16 cellular contexts compared by ENCODE assay signal in the genomic region with DNA sequence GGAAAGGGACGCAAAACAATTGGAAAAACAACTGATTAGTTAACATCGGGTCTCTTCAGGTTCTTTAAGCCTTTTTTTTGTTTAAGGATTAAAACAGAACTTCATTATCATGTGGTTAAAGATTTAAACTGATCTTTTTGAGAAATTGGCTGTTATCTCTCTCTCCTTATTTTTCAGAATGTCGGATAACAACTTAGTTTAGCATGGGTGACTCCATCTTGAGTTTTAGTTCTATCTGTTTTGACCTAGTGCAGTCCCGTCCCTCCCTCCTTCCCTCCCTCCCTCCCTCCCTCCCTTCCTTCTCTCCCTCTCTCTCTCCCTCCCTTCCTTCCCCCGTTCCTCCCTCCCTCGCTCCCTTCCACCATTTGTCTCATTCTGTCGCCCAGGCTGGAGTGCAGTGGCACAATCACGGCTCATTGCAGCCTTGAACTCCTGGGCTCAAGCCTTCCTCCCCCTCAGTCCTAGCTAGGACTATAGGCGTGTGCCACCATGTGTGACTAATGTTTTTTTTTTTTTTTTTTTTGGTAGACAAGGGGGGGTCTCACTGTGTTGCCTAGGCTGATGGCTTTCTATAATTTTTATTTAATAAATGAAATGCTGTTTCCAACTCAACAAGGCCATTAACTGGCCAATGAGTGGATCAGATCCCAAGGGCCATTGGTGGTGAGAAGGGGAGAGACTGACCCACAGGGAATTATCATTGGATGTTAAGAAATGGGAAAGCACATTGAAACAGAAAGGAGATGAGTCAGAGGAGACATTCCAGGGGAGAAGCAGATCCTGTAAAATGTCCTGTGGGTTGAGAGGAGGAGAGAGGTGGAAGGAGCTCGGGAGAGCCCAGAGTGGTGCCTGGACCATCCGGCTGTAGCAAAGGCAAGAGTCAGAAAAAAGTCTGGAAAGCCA. TPM values are rescaled to one million over a fixed set of nuclear protein-coding genes. Genes with fewer than 3 reads are reported as not detected.
A peak's percentile ranks its signal among the peaks of the same experiment; 100 is the strongest.
DNase-seq lines count a peak whose midpoint lies in the region; ATAC-seq and TF ChIP-seq lines count a peak whose summit lies in the region.
"Had no signal": no experiment of that assay in that cellular context is flagged by ENCODE, and none has a peak within 500 bp of the region (broad histone marks: within the 10 kb centered on the region; RNA-seq: fewer than 3 reads in every experiment).

No MANE protein-coding gene starts in this region.

- no peak overlapping the region for H3T11ph ChIP-seq in H9 (ENCODE audit: low read length)

- H4K8ac ChIP-seq in H9 (replicated peaks; ENCODE audit: insufficient read length, low read depth, low read length), result no peak overlapping the region

- no peak for ATAC-seq in CD4-positive, alpha-beta T cell (ENCODE audit: poor library complexity)
- ATAC-seq in HG02763 (IDR thresholded peaks at IDR 0.05; ENCODE audit: unreplicated experiment) (no peak), GM21825 (IDR thresholded peaks at IDR 0.05; ENCODE audit: unreplicated experiment) (no peak)
- ATAC-seq: heart right ventricle; left lung; naive thymus-derived CD8-positive, alpha-beta T cell had no signal

- no peak overlapping the region for H4K5ac ChIP-seq in H9 (ENCODE audit: insufficient read length, low read depth, low read length)

- H3K4me1 ChIP-seq in H9 (ENCODE audit: insufficient read depth, low read length), result no peaks in the 10 kb centered on the region
- H3K4me1 ChIP-seq in endodermal cell (ENCODE audit: control insufficient read depth, insufficient read depth, low read length), result no peaks in the 10 kb centered on the region
- H3K4me1 ChIP-seq: testis had no signal

- TF ChIP-seq CTCF in CD4-positive, alpha-beta T cell (IDR thresholded peaks at IDR 0.05), result no peak
- TF ChIP-seq CTCF in H9 (conservative IDR thresholded peaks at IDR 0.05) (no peak), endodermal cell (conservative IDR thresholded peaks at IDR 0.05) (no peak)

- no peaks in the 10 kb centered on the region for H3K79me1 ChIP-seq in H9 (ENCODE audit: insufficient read depth, low read depth, low read length, poor library complexity, severe bottlenecking)

- no peak overlapping the region for H3K18ac ChIP-seq in H9 (ENCODE audit: insufficient read length, low read depth, low read length)

- no peak overlapping the region for H3K56ac ChIP-seq in H9 (ENCODE audit: insufficient read length, low read depth, low read length)

- H2BK12ac ChIP-seq in H9 (ENCODE audit: insufficient read length, low read depth, low read length), result no peak overlapping the region

- H3K27ac ChIP-seq in CD4-positive, alpha-beta T cell (ENCODE audit: low read depth, low read length), result no peak overlapping the region
- no peak overlapping the region for H3K27ac ChIP-seq in H9 (ENCODE audit: insufficient read length, low read depth, low read length)
- no peak overlapping the region for H3K27ac ChIP-seq in endodermal cell (ENCODE audit: low read depth, low read length)
- H3K27ac ChIP-seq: heart right ventricle, left lung, testis had no signal

- H3K4ac ChIP-seq in H9 (ENCODE audit: low read depth, low read length), result no peak overlapping the region

- H3K36me3 ChIP-seq in endodermal cell (ENCODE audit: control insufficient read depth, insufficient read depth, low read length), result no peaks in the 10 kb centered on the region
- H3K36me3 ChIP-seq: heart right ventricle, left lung had no signal

- no peaks in the 10 kb centered on the region for H3K9me3 Mint-ChIP-seq in CD4-positive, alpha-beta T cell
- H3K9me3 Mint-ChIP-seq in H9 (peaks cover 0 to 3% of the 10 kb centered on the region in 2 experiments; a peak in 1 of 5 replicates), endodermal cell (no peaks in the 10 kb centered on the region)
- H3K9me3 Mint-ChIP-seq: naive thymus-derived CD8-positive, alpha-beta T cell had no signal

- POLR2A ChIA-PET in CD4-positive, alpha-beta T cell (lab: Charles Lee), result interaction anchor here (0.6 kb wide), 1 partner anchor 192 kb away, joined by 3 read pairs; no protein-coding TSS in a partner anchor

- CTCF ChIA-PET in CD4-positive, alpha-beta T cell (lab: Charles Lee), result no interaction called here

- H2AK5ac ChIP-seq in H9 (ENCODE audit: insufficient read length, low read length), result no peak overlapping the region

- H3K79me2 ChIP-seq in H9 (ENCODE audit: insufficient read depth, low read length), result no peaks in the 10 kb centered on the region

- no peak overlapping the region for H2BK5ac ChIP-seq in H9 (ENCODE audit: insufficient read length, low read length)

- H3K4me2 ChIP-seq in H9 (ENCODE audit: insufficient read depth, insufficient read length, low read length), result no peak overlapping the region

- H2BK120ac ChIP-seq in H9 (ENCODE audit: low read depth, low read length, poor library complexity, severe bottlenecking), result no peak overlapping the region

- H4K91ac ChIP-seq in H9 (ENCODE audit: insufficient read length, low read depth, low read length), result no peak overlapping the region

- H3K36me3 Mint-ChIP-seq in CD4-positive, alpha-beta T cell (ENCODE audit: low read depth), result peaks cover 9% of the 10 kb centered on the region
- no peaks in the 10 kb centered on the region for H3K36me3 Mint-ChIP-seq in H9 (ENCODE audit: insufficient read depth in 1 of 3, low read depth in 3 of 3)
- H3K36me3 Mint-ChIP-seq in endodermal cell (ENCODE audit: low read depth), result no peaks in the 10 kb centered on the region

- no peak overlapping the region for H2BK20ac ChIP-seq in H9 (ENCODE audit: low read depth, low read length, poor library complexity, severe bottlenecking)

- H3K4me3 Mint-ChIP-seq in CD4-positive, alpha-beta T cell, result no peak overlapping the region
- H3K4me3 Mint-ChIP-seq in H9, result no peak overlapping the region
- H3K4me3 Mint-ChIP-seq in endodermal cell, result no peak overlapping the region

- H3K4me3 ChIP-seq in endodermal cell (ENCODE audit: low read length), result no peak overlapping the region
- H3K4me3 ChIP-seq: heart right ventricle, left lung, testis had no signal

- H2AFZ ChIP-seq in H9 (ENCODE audit: low read length), result no peak overlapping the region

- no peaks in the 10 kb centered on the region for H3K27me3 Mint-ChIP-seq in CD4-positive, alpha-beta T cell
- H3K27me3 Mint-ChIP-seq in H9 (ENCODE audit: low read depth), result peaks cover 5% of the 10 kb centered on the region
- no peaks in the 10 kb centered on the region for H3K27me3 Mint-ChIP-seq in endodermal cell (ENCODE audit: insufficient read depth)
- H3K27me3 Mint-ChIP-seq: naive thymus-derived CD8-positive, alpha-beta T cell had no signal

- no peaks in the 10 kb centered on the region for H4K20me1 ChIP-seq in H9 (ENCODE audit: control insufficient read depth, insufficient read depth, insufficient read length)

- no peaks in the 10 kb centered on the region for H3K27me3 ChIP-seq in CD4-positive, alpha-beta T cell (ENCODE audit: control insufficient read depth, insufficient read depth, low read length)
- H3K27me3 ChIP-seq in H9 (ENCODE audit: insufficient read depth, low read length), result no peaks in the 10 kb centered on the region
- H3K27me3 ChIP-seq in endodermal cell (ENCODE audit: control insufficient read depth, insufficient read depth, low read length, poor library complexity, severe bottlenecking), result no peaks in the 10 kb centered on the region
- H3K27me3 ChIP-seq: heart right ventricle, left lung, testis had no signal

- peaks cover 4% of the 10 kb centered on the region for H3K23me2 ChIP-seq in H9 (ENCODE audit: insufficient read length, low read depth, low read length, poor library complexity, severe bottlenecking)

- H3K14ac ChIP-seq in H9 (ENCODE audit: insufficient read depth, low read length), result no peak overlapping the region

- peak overlapping the region; percentile 70 for H3K27ac Mint-ChIP-seq in CD4-positive, alpha-beta T cell
- H3K27ac Mint-ChIP-seq in H9 (0 out of 7 replicates have a peak overlapping the region, but pooled peaks of 2 of the 3 experiments have one; percentile 1 to 17), endodermal cell (no peak overlapping the region)

- no peak for DNase-seq in CD4-positive, alpha-beta T cell
- no peak for DNase-seq in H9
- peak; percentile 42 for DNase-seq in astrocyte of the hippocampus (ENCODE audit: low read depth, low spot score)
- DNase-seq in islet precursor cell, result peak; percentile 65
- DNase-seq in endodermal cell, result no peak
- DNase-seq in SIG-M5 treated with dmso at 0.1 percent for 504 hours (lab: John Stamatoyannopoulos, UW; ENCODE audit: unreplicated experiment), result no peak
- DNase-seq: caudate nucleus; DMS79 treated with DMSO at 0.1 percent for 48 hours; heart right ventricle; naive thymus-derived CD8-positive, alpha-beta T cell; NCI-H2171; SIG-M5; testis had no signal

- peaks cover 25% of the 10 kb centered on the region for H3K4me1 Mint-ChIP-seq in CD4-positive, alpha-beta T cell (ENCODE audit: low read depth)
- peaks cover 14 to 17% of the 10 kb centered on the region in 2 experiments for H3K4me1 Mint-ChIP-seq in H9
- peaks cover 12% of the 10 kb centered on the region for H3K4me1 Mint-ChIP-seq in endodermal cell

- intact Hi-C loops in CD4-positive, alpha-beta T cell (cut with DNase I, micrococcal nuclease), result no loop called here

- no CpG with 5 or more reads among the region's 11 CpGs for WGBS in H9 (ENCODE audit: extremely low coverage, insufficient read length, low lambda C conversion rate)
- WGBS in endodermal cell (ENCODE audit: insufficient coverage in 1 of 2, insufficient read length in 1 of 2), 2 experiments, result 88 to 94% methylated on average over 7 to 11 of the region's 11 CpGs

- H3K9ac ChIP-seq in H9 (ENCODE audit: extremely low read depth, insufficient read length, low read length), result no peak overlapping the region
- H3K9ac ChIP-seq in endodermal cell (ENCODE audit: extremely low read depth, low read length, poor library complexity, severe bottlenecking), result no peak overlapping the region

- no peak overlapping the region for H3K23ac ChIP-seq in H9 (ENCODE audit: insufficient read length, low read depth, low read length)

- H2BK15ac ChIP-seq in H9 (ENCODE audit: low read depth, low read length), result no peak overlapping the region

- no peaks in the 10 kb centered on the region for H3K9me3 ChIP-seq in CD4-positive, alpha-beta T cell (ENCODE audit: control insufficient read depth, low read length)
- H3K9me3 ChIP-seq in H9 (ENCODE audit: control insufficient read depth, low read depth, low read length) (no peaks in the 10 kb centered on the region), endodermal cell (ENCODE audit: control insufficient read depth, low read length) (no peaks in the 10 kb centered on the region)
- H3K9me3 ChIP-seq: heart right ventricle, left lung, testis had no signal

RNA-seq across cellular contexts. Expression of a gene that starts 13.6 kb away (rescaled TPM):
- 10 to 100 TPM; 38.3 to 40.8 TPM for total RNA-seq in CD4-positive, alpha-beta T cell
- total RNA-seq in H9 (2021) (40.0 and 41.4 TPM in 2 replicates), endodermal cell (10 to 100 TPM; 39.9 to 41.2 TPM)
- 28.1 TPM for polyA plus RNA-seq in endodermal cell (2013, experiment 1 of 2)
- polyA plus RNA-seq in endodermal cell (2013, experiment 2 of 2), result 27.8 TPM

RNA-seq across cellular contexts. Expression of a gene that starts 54.7 kb away (rescaled TPM):
- 10 to 100 TPM; 44.5 to 45.5 TPM for total RNA-seq in CD4-positive, alpha-beta T cell
- total RNA-seq in H9 (2021), result 39.1 and 40.3 TPM in 2 replicates
- 10 to 100 TPM; 29.6 to 33.3 TPM for total RNA-seq in endodermal cell
- polyA plus RNA-seq in endodermal cell (2013, experiment 1 of 2), result 6.0 TPM
- polyA plus RNA-seq in endodermal cell (2013, experiment 2 of 2), result 6.6 TPM

Comparison
In these comparisons a context has a peak if more than half of its experiments do, and no peak if none do; other contexts are left out.
1. DNase-seq: peak in astrocyte of the hippocampus (single experiment) and islet precursor cell (single experiment); none in CD4-positive, alpha-beta T cell (0 of 10), H9 (single experiment), endodermal cell (single experiment) and SIG-M5 treated with dmso at 0.1 percent for 504 hours (single experiment).